Comparison of ENCODE assay signal across 18 cellular contexts in genomic region chr18:78981652-78981955, GRCh38. TPM values are rescaled to one million over a fixed set of nuclear protein-coding genes. Genes with fewer than 3 reads are reported as not detected.
DNase-seq lines count a peak whose midpoint lies in the region; ATAC-seq, FAIRE-seq and TF ChIP-seq lines count a peak whose summit lies in the region.
"Had no signal": no experiment of that assay in that cellular context is flagged by ENCODE, and none has a peak within 500 bp of the region (broad histone marks: within the 10 kb centered on the region; RNA-seq: fewer than 3 reads in every experiment).

No MANE protein-coding gene starts in this region.

- H3K4me3 ChIP-seq in HEK293 (ENCODE audit: low read depth, low read length) (peak overlapping the region; percentile 57), astrocyte (ENCODE audit: insufficient read depth, low read depth, low read length) (peak overlapping the region; percentile 55), mesendoderm (ENCODE audit: low read length) (peak overlapping the region; percentile 60)

- H3K9me3 Mint-ChIP-seq in CD4-positive, alpha-beta T cell = no peaks in the 10 kb centered on the region
- peaks cover 8% of the 10 kb centered on the region for H3K9me3 Mint-ChIP-seq in astrocyte (ENCODE audit: unreplicated experiment)

- H3K79me2 ChIP-seq in astrocyte (ENCODE audit: insufficient read depth, low read length) = peaks cover 39% of the 10 kb centered on the region
- H3K79me2 ChIP-seq in mesendoderm (ENCODE audit: control insufficient read depth, insufficient read depth, low read length) = peaks cover 36% of the 10 kb centered on the region

- no peak overlapping the region for H3K18ac ChIP-seq in mesendoderm (ENCODE audit: low read length)

- H2AFZ ChIP-seq in astrocyte (ENCODE audit: low read depth, low read length) = no peak overlapping the region

- H3K4me1 ChIP-seq in HEK293 (ENCODE audit: control insufficient read depth, insufficient read depth, low read length) (peaks cover 15% of the 10 kb centered on the region; the same call in 1 of the 2 replicates), astrocyte (ENCODE audit: insufficient read depth, low read length) (peaks cover 11% of the 10 kb centered on the region), mesendoderm (ENCODE audit: control insufficient read depth, low read depth, low read length) (peaks cover 10% of the 10 kb centered on the region)
- H3K4me1 ChIP-seq: BLaER1 had no signal

- DNase-seq in CD4-positive, alpha-beta T cell = no peak
- DNase-seq in astrocyte (ENCODE audit: low read depth) = no peak
- no peak for DNase-seq in mesendoderm
- DNase-seq in islet precursor cell = no peak
- no peak for DNase-seq in DMS 273 treated with DMSO at 0.1 percent for 48 hours (lab: John Stamatoyannopoulos, UW)
- DNase-seq in COLO829 (ENCODE audit: low spot score) = no peak
- DNase-seq: amniotic stem cell, left colon, NCI-H1092 treated with DMSO at 0.1 percent for 48 hours, NCI-H446 had no signal

- H3K27ac Mint-ChIP-seq in CD4-positive, alpha-beta T cell = no peak overlapping the region
- H3K27ac Mint-ChIP-seq in astrocyte (ENCODE audit: unreplicated experiment) = peak overlapping the region; percentile 77

- CTCF ChIA-PET in CD4-positive, alpha-beta T cell (lab: Charles Lee) = no interaction called here
- CTCF ChIA-PET in HEK293 (lab: Yijun Ruan, JAX) = interaction anchor here (0.9 kb wide), 1 partner anchor 106 kb away, joined by 3 read pairs; no protein-coding TSS in a partner anchor

- H3K4me1 Mint-ChIP-seq in CD4-positive, alpha-beta T cell (ENCODE audit: low read depth) = peaks cover 21% of the 10 kb centered on the region
- H3K4me1 Mint-ChIP-seq in astrocyte (ENCODE audit: low read depth, unreplicated experiment) = peaks cover 3% of the 10 kb centered on the region

- no peaks in the 10 kb centered on the region for H3K36me3 ChIP-seq in HEK293 (ENCODE audit: control insufficient read depth in 2 of 2, insufficient read depth in 1 of 2, low read length in 2 of 2)
- no peaks in the 10 kb centered on the region for H3K36me3 ChIP-seq in astrocyte (ENCODE audit: insufficient read depth, low read length)
- H3K36me3 ChIP-seq in mesendoderm (ENCODE audit: control insufficient read depth, insufficient read depth, low read length) = no peaks in the 10 kb centered on the region
- H3K36me3 ChIP-seq: BLaER1, neutrophil had no signal

- H3K36me3 Mint-ChIP-seq in CD4-positive, alpha-beta T cell (ENCODE audit: low read depth) = no peaks in the 10 kb centered on the region
- H3K36me3 Mint-ChIP-seq in astrocyte (ENCODE audit: low read depth, unreplicated experiment) = no peaks in the 10 kb centered on the region

- H3K4me2 ChIP-seq in astrocyte (ENCODE audit: low read length) (peak overlapping the region; percentile 83), mesendoderm (ENCODE audit: low read length) (peak overlapping the region; percentile 65)
- H3K4me2 ChIP-seq: BLaER1 had no signal

- intact Hi-C loops in CD4-positive, alpha-beta T cell (cut with DNase I, micrococcal nuclease) = loop anchor here in 1 of 2 experiments (5.0 kb wide), 1 partner anchor 271 kb away; no protein-coding TSS in a partner anchor

- no peaks in the 10 kb centered on the region for H3K79me1 ChIP-seq in mesendoderm (ENCODE audit: low read length)

- no peak overlapping the region for H2BK120ac ChIP-seq in mesendoderm (ENCODE audit: low read depth, low read length)

- POLR2A ChIA-PET in CD4-positive, alpha-beta T cell (lab: Charles Lee) = no interaction called here
- POLR2A ChIA-PET in HEK293 (lab: Yijun Ruan, JAX) = no interaction called here

- no peak overlapping the region for H3K4ac ChIP-seq in mesendoderm (ENCODE audit: low read depth, low read length)

- H3K9ac ChIP-seq in astrocyte (ENCODE audit: low read length) = peak overlapping the region; percentile 72
- peak overlapping the region; percentile 75 for H3K9ac ChIP-seq in mesendoderm (ENCODE audit: low read length)
- H3K9ac ChIP-seq: BLaER1 had no signal

- H4K20me1 ChIP-seq in astrocyte (ENCODE audit: insufficient read depth, low read length) = peaks cover 5% of the 10 kb centered on the region
- H4K20me1 ChIP-seq: BLaER1 had no signal

- peak overlapping the region; percentile 89 for H3K56ac ChIP-seq in mesendoderm (ENCODE audit: low read length)

- peaks cover 69% of the 10 kb centered on the region for H3K27me3 Mint-ChIP-seq in CD4-positive, alpha-beta T cell
- H3K27me3 Mint-ChIP-seq in astrocyte (ENCODE audit: low read depth, unreplicated experiment) = peaks cover 18% of the 10 kb centered on the region

- H3K9me3 ChIP-seq in CD4-positive, alpha-beta T cell (ENCODE audit: control insufficient read depth, low read length) = no peaks in the 10 kb centered on the region
- no peaks in the 10 kb centered on the region for H3K9me3 ChIP-seq in HEK293 (ENCODE audit: control insufficient read depth, insufficient read depth, low read depth, low read length)
- H3K9me3 ChIP-seq in astrocyte (ENCODE audit: insufficient read depth, low read depth, low read length) = no peaks in the 10 kb centered on the region
- H3K9me3 ChIP-seq: neutrophil had no signal

- no peak overlapping the region for H2BK5ac ChIP-seq in mesendoderm (ENCODE audit: low read length)

- no CpG with 5 or more reads among the region's 5 CpGs for WGBS in mesendoderm (ENCODE audit: extremely low coverage, insufficient coverage, low lambda C conversion rate)

- TF ChIP-seq CTCF in CD4-positive, alpha-beta T cell (IDR thresholded peaks at IDR 0.05) = no peak
- TF ChIP-seq CTCF in HEK293 (tag by site-specific recombination; IDR thresholded peaks at IDR 0.05) = no peak
- TF ChIP-seq CTCF in astrocyte (IDR thresholded peaks at IDR 0.05; ENCODE audit: insufficient read depth, low read depth, low read length) = no peak

- no peak overlapping the region for H2AK5ac ChIP-seq in mesendoderm (ENCODE audit: low read length)

- H3K23ac ChIP-seq in mesendoderm (ENCODE audit: low read length) = no peak overlapping the region

- no peak overlapping the region for H4K8ac ChIP-seq in mesendoderm (ENCODE audit: low read depth, low read length)

- FAIRE-seq in astrocyte (lab: Jason Lieb, UNC) = no peak
- FAIRE-seq: G401.6 had no signal

- ATAC-seq in CD4-positive, alpha-beta T cell (ENCODE audit: poor library complexity) = no peak
- ATAC-seq in GM18520 (IDR thresholded peaks at IDR 0.05; ENCODE audit: unreplicated experiment) = no peak
- ATAC-seq: left colon, Panc1 had no signal

- peaks cover 81% of the 10 kb centered on the region for H3K27me3 ChIP-seq in CD4-positive, alpha-beta T cell (ENCODE audit: control insufficient read depth, insufficient read depth, low read length)
- H3K27me3 ChIP-seq in astrocyte (ENCODE audit: insufficient read depth, low read length) (peaks cover 51% of the 10 kb centered on the region), mesendoderm (ENCODE audit: insufficient read depth, low read length, poor library complexity) (peaks cover 6% of the 10 kb centered on the region)

- peak overlapping the region; percentile 69 for H3K4me3 Mint-ChIP-seq in CD4-positive, alpha-beta T cell
- peak overlapping the region; percentile 82 for H3K4me3 Mint-ChIP-seq in astrocyte (ENCODE audit: unreplicated experiment)

- no peak overlapping the region for H4K5ac ChIP-seq in mesendoderm (ENCODE audit: low read length)

- H2BK15ac ChIP-seq in mesendoderm (replicated peaks; ENCODE audit: low read depth) = no peak overlapping the region

- no peak overlapping the region for H3K27ac ChIP-seq in CD4-positive, alpha-beta T cell (ENCODE audit: low read depth, low read length)
- no peak overlapping the region for H3K27ac ChIP-seq in HEK293 (ENCODE audit: extremely low read depth, low read depth, low read length)
- H3K27ac ChIP-seq in astrocyte (ENCODE audit: low read depth, low read length) = no peak overlapping the region
- H3K27ac ChIP-seq in mesendoderm (ENCODE audit: low read depth, low read length) = no peak overlapping the region
- H3K27ac ChIP-seq: BLaER1, neutrophil had no signal

TF ChIP-seq in HEK293, 187 proteins besides CTCF, POLR2A, EP300 and RAD21:
- no peak for TF ChIP-seq ZSCAN4 (tag by site-specific recombination; IDR thresholded peaks at IDR 0.05)

RNA-seq across cellular contexts. Expression of gene SALL3, which starts 2.0 kb away (rescaled TPM):
- under 1 TPM; 0.22 to 0.33 TPM for total RNA-seq in CD4-positive, alpha-beta T cell
- 6.8 and 7.7 TPM in 2 replicates for total RNA-seq in astrocyte
- 25.9 TPM for polyA plus RNA-seq in mesendoderm (2013, experiment 1 of 2)
- 27.2 TPM for polyA plus RNA-seq in mesendoderm (2013, experiment 2 of 2)
- total RNA-seq: left colon; skeletal muscle tissue; T-helper 1 cell treated with Interleukin-12 subunit alpha and Interleukin-12 subunit beta and Interleukin-4 antibody, amounts not matched to agents 30 ng/mL and 1 ng/mL, for 36 hours had no signal
